In genomic region chr1:36351222-36351977, GRCh38 we compare ENCODE assay signal across 7 cellular contexts. TPM values are rescaled to one million over a fixed set of nuclear protein-coding genes. Genes with fewer than 3 reads are reported as not detected.
DNase-seq lines count a peak whose midpoint lies in the region; ATAC-seq and TF ChIP-seq lines count a peak whose summit lies in the region.

No MANE protein-coding gene starts in this region.

- TF ChIP-seq EP300 in stomach (IDR thresholded peaks at IDR 0.05), result no peak

- H3K27ac Mint-ChIP-seq in activated CD8-positive, alpha-beta T cell treated with anti-CD3 and anti-CD28 coated beads for 36 hours, result peak overlapping the region; percentile 40

- peaks cover 24% of the 10 kb centered on the region for H3K4me1 Mint-ChIP-seq in activated CD8-positive, alpha-beta T cell treated with anti-CD3 and anti-CD28 coated beads for 36 hours (ENCODE audit: low read depth)

- CTCF ChIA-PET in activated CD8-positive, alpha-beta T cell treated with anti-CD3 and anti-CD28 coated beads for 36 hours (lab: Charles Lee), result interaction anchor here (1.0 to 13.0 kb wide), 5 partner anchors 9 to 73 kb away, joined by 3 to 102 read pairs (median 5); no protein-coding TSS in a partner anchor

- POLR2A ChIA-PET in activated CD8-positive, alpha-beta T cell treated with anti-CD3 and anti-CD28 coated beads for 36 hours (lab: Charles Lee), result interaction anchor here (1.1 to 2.0 kb wide), 4 partner anchors 8 to 46 kb away, joined by 3 to 7 read pairs (median 4); partner anchors contain the start of gene LSM10

- no peaks in the 10 kb centered on the region for H3K9me3 ChIP-seq in right cardiac atrium (ENCODE audit: control insufficient read depth, low read length)
- H3K9me3 ChIP-seq in stomach, result no peaks in the 10 kb centered on the region

- H3K36me3 ChIP-seq in stomach, result peaks cover 62 to 97% (median 86%) of the 10 kb centered on the region in 4 donors

- TF ChIP-seq CTCF in HFF-Myc (IDR thresholded peaks at IDR 0.05; ENCODE audit: low read depth, low read length, missing control alignments), result no peak
- TF ChIP-seq CTCF in activated CD8-positive, alpha-beta T cell treated with anti-CD3 and anti-CD28 coated beads for 36 hours (IDR thresholded peaks at IDR 0.05), result no peak
- no peak for TF ChIP-seq CTCF in stomach (IDR thresholded peaks at IDR 0.05)

- TF ChIP-seq POLR2A in stomach (IDR thresholded peaks at IDR 0.05), result no peak

- H3K27me3 Mint-ChIP-seq in activated CD8-positive, alpha-beta T cell treated with anti-CD3 and anti-CD28 coated beads for 36 hours, result no peaks in the 10 kb centered on the region

- peaks cover 16% of the 10 kb centered on the region for H3K4me1 ChIP-seq in right cardiac atrium (ENCODE audit: control insufficient read depth, insufficient read depth, low read length)
- peaks cover 33 to 55% (median 43%) of the 10 kb centered on the region in 4 donors for H3K4me1 ChIP-seq in stomach

- peak overlapping the region; percentile 20 for H3K4me3 ChIP-seq in HFF-Myc (replicated peaks; ENCODE audit: low read depth, low read length)
- H3K4me3 ChIP-seq in right cardiac atrium (ENCODE audit: low read length), result no peak overlapping the region
- H3K4me3 ChIP-seq in stomach, result no peak overlapping the region

- no peak overlapping the region for H3K4me3 Mint-ChIP-seq in activated CD8-positive, alpha-beta T cell treated with anti-CD3 and anti-CD28 coated beads for 36 hours

- WGBS in right cardiac atrium, result 60% methylated on average over 14 of the region's 14 CpGs
- 67 to 75% (median 71%) methylated on average over 9 to 14 of the region's 14 CpGs for WGBS in stomach, 5 donors

- H3K9me3 Mint-ChIP-seq in activated CD8-positive, alpha-beta T cell treated with anti-CD3 and anti-CD28 coated beads for 36 hours, result no peaks in the 10 kb centered on the region

- peak; percentile 24 for ATAC-seq in activated CD8-positive, alpha-beta T cell treated with anti-CD3 and anti-CD28 coated beads for 36 hours
- peak in 1 of 2 donors; percentile 13 for ATAC-seq in right cardiac atrium
- no peak for ATAC-seq in HG02623 (IDR thresholded peaks at IDR 0.05; ENCODE audit: unreplicated experiment)

- no peaks in the 10 kb centered on the region for H3K27me3 ChIP-seq in right cardiac atrium (ENCODE audit: control insufficient read depth, insufficient read depth)
- no peaks in the 10 kb centered on the region for H3K27me3 ChIP-seq in stomach

- DNase-seq in HFF-Myc (ENCODE audit: extremely low read depth, low read depth), result peak; percentile 91
- DNase-seq in activated CD8-positive, alpha-beta T cell treated with anti-CD3 and anti-CD28 coated beads for 36 hours, result no peak
- DNase-seq in right cardiac atrium, result peak in 2 of 3 donors; percentile 56 to 62
- no peak for DNase-seq in stomach
- DNase-seq in OCI-M1 (lab: John Stamatoyannopoulos, UW), result no peak
- no peak for DNase-seq in GM19238 (ENCODE audit: insufficient read length, low spot score)

- H3K27ac ChIP-seq in right cardiac atrium (ENCODE audit: low read length), result peak overlapping the region; percentile 42
- peak overlapping the region in 4 of 5 donors; percentile 65 to 82 (median 72) for H3K27ac ChIP-seq in stomach

- H3K36me3 Mint-ChIP-seq in activated CD8-positive, alpha-beta T cell treated with anti-CD3 and anti-CD28 coated beads for 36 hours (ENCODE audit: low read depth), result peaks cover 24% of the 10 kb centered on the region

- intact Hi-C loops in activated CD8-positive, alpha-beta T cell treated with anti-CD3 and anti-CD28 coated beads for 36 hours (cut with micrococcal nuclease), result no loop called here
- intact Hi-C loops in right cardiac atrium (cut with DNase I), result no loop called here
- intact Hi-C loops in stomach (cut with DNase I; ENCODE audit: low total_unique reads), result no loop called here

RNA-seq across cellular contexts. Expression of gene EVA1B, which starts 28.0 kb away (rescaled TPM):
- total RNA-seq in activated CD8-positive, alpha-beta T cell treated with anti-CD3 and anti-CD28 coated beads for 36 hours, result 1 to 10 TPM; 5.8 to 6.5 TPM
- total RNA-seq in right cardiac atrium (10 to 100 TPM; 11.5 to 14.0 (median 13.1) TPM), stomach (10 to 100 TPM in 3 of 5 donors, 1 to 10 TPM in 1, not detected in 1; 8.3 to 67.2 (median 44.0) TPM)
- polyA plus RNA-seq in right cardiac atrium (17.4 TPM), stomach (10 to 100 TPM; 29.0 to 35.0 (median 29.8) TPM)

RNA-seq across cellular contexts. Expression of gene STK40, which starts 34.3 kb away (rescaled TPM):
- total RNA-seq in activated CD8-positive, alpha-beta T cell treated with anti-CD3 and anti-CD28 coated beads for 36 hours, result 10 to 100 TPM; 41.2 to 44.4 TPM
- total RNA-seq in right cardiac atrium (10 to 100 TPM; 66.7 to 85.0 (median 73.7) TPM), stomach (10 to 100 TPM; 14.0 to 57.4 (median 28.3) TPM)
- polyA plus RNA-seq in right cardiac atrium (54.8 TPM), stomach (10 to 100 TPM; 14.6 to 36.0 (median 32.1) TPM)

RNA-seq across cellular contexts. Expression of gene SH3D21, which starts 45.2 kb away (rescaled TPM):
- total RNA-seq in activated CD8-positive, alpha-beta T cell treated with anti-CD3 and anti-CD28 coated beads for 36 hours, result 10 to 100 TPM; 17.8 to 21.0 TPM
- total RNA-seq in right cardiac atrium, result 1 to 10 TPM; 2.5 to 4.7 (median 4.2) TPM
- polyA plus RNA-seq in right cardiac atrium, result 3.5 TPM
- 100 to 1,000 TPM in 1 of 5 donors, 1 to 10 TPM in 3, not detected in 1; 3.5 to 120 (median 6.5) TPM for total RNA-seq in stomach
- 1 to 10 TPM in 2 of 3 donors, under 1 TPM in 1; 0.76 to 2.7 (median 1.8) TPM for polyA plus RNA-seq in stomach

RNA-seq across cellular contexts. Expression of gene LSM10, which starts 46.3 kb away (rescaled TPM):
- 10 to 100 TPM; 43.8 to 46.2 TPM for total RNA-seq in activated CD8-positive, alpha-beta T cell treated with anti-CD3 and anti-CD28 coated beads for 36 hours
- 10 to 100 TPM; 70.9 to 76.4 (median 73.5) TPM for total RNA-seq in right cardiac atrium
- polyA plus RNA-seq in right cardiac atrium, result 121 TPM
- total RNA-seq in stomach, result 100 to 1,000 TPM in 1 of 5 donors, 10 to 100 TPM in 3, 1 to 10 TPM in 1; 5.1 to 261 (median 42.6) TPM
- polyA plus RNA-seq in stomach, result 10 to 100 TPM; 46.5 to 65.7 (median 64.8) TPM

Comparison
In these comparisons a context has a peak if more than half of its experiments do, and no peak if none do; other contexts are left out.
1. DNase-seq: peak in HFF-Myc (single experiment) and right cardiac atrium (2 of 3); none in activated CD8-positive, alpha-beta T cell treated with anti-CD3 and anti-CD28 coated beads for 36 hours (single experiment), stomach (single experiment), OCI-M1 (single experiment) and GM19238 (single experiment).